Comparison of ENCODE assay signal across 11 cellular contexts in genomic region chr3:39911465-39912309, GRCh38.
DNase-seq lines count a peak whose midpoint lies in the region; ATAC-seq and TF ChIP-seq lines count a peak whose summit lies in the region.
"Had no signal": no experiment of that assay in that cellular context is flagged by ENCODE, and none has a peak within 500 bp of the region (broad histone marks: within the 10 kb centered on the region; RNA-seq: fewer than 3 reads in every experiment).

No MANE protein-coding gene starts in this region.

- ATAC-seq in thoracic aorta (ENCODE audit: insufficient number of reproducible peaks, low FRiP score, low read depth) (peak; percentile 57), GM21737 (IDR thresholded peaks at IDR 0.05; ENCODE audit: unreplicated experiment) (no peak)

- peak; percentile 41 for DNase-seq in M059J (ENCODE audit: low read depth)
- no peak for DNase-seq in colonic mucosa
- DNase-seq in thoracic aorta (ENCODE audit: low spot score) = no peak
- no peak for DNase-seq in GM10266 (ENCODE audit: extremely low spot score)
- DNase-seq in activated gamma-delta T cell (lab: John Stamatoyannopoulos, UW) = no peak
- DNase-seq: activated CD4-positive, alpha-beta T cell treated with anti-CD3 and anti-CD28 coated beads, Interleukin-2, amount 50 U/mL, for 4 hours; glutamatergic neuron; NCI-H2171 had no signal

- H3K4me1 ChIP-seq in colonic mucosa = peaks cover 8% of the 10 kb centered on the region
- H3K4me1 ChIP-seq in thoracic aorta (ENCODE audit: control insufficient read depth in 1 of 2, low read depth in 2 of 2) = peaks cover 14 to 26% of the 10 kb centered on the region in 2 donors

- TF ChIP-seq CTCF in colonic mucosa (IDR thresholded peaks at IDR 0.05) = no peak
- TF ChIP-seq CTCF in thoracic aorta (IDR thresholded peaks at IDR 0.05) = no peak
- no peak for TF ChIP-seq CTCF in GM10266 (IDR thresholded peaks at IDR 0.05; ENCODE audit: control insufficient read depth, insufficient read depth, low read depth, missing control alignments)

- peak overlapping the region in 1 of 2 donors; percentile 15 for H3K9ac ChIP-seq in colonic mucosa (ENCODE audit: low read depth in 2 of 2, low read length in 2 of 2)

- H3K27me3 ChIP-seq in colonic mucosa (no peaks in the 10 kb centered on the region), layer of hippocampus (ENCODE audit: control insufficient read depth, insufficient read depth, low read length) (no peaks in the 10 kb centered on the region), thoracic aorta (replicated peaks; ENCODE audit: insufficient read depth) (no peaks in the 10 kb centered on the region)
- H3K27me3 ChIP-seq: neutrophil had no signal

- H3K36me3 ChIP-seq in colonic mucosa (no peaks in the 10 kb centered on the region), thoracic aorta (no peaks in the 10 kb centered on the region)
- H3K36me3 ChIP-seq: neutrophil had no signal

- H3K27ac ChIP-seq in colonic mucosa = peak overlapping the region; percentile 16
- H3K27ac ChIP-seq in layer of hippocampus (ENCODE audit: low read depth, low read length) = peak overlapping the region; percentile 9
- H3K27ac ChIP-seq in thoracic aorta = peak overlapping the region; percentile 26 to 62
- H3K27ac ChIP-seq: neutrophil had no signal

- H3K4me3 ChIP-seq in colonic mucosa (no peak overlapping the region), thoracic aorta (no peak overlapping the region)

- intact Hi-C loops in colonic mucosa (cut with DNase I) = no loop called here

- H3K9me3 ChIP-seq in colonic mucosa = no peaks in the 10 kb centered on the region
- H3K9me3 ChIP-seq in thoracic aorta = no peaks in the 10 kb centered on the region
- H3K9me3 ChIP-seq: neutrophil had no signal
